In genomic region chr1:147171399-147172167, GRCh38 we compare ENCODE assay signal across 8 cellular contexts. TPM values are rescaled to one million over a fixed set of nuclear protein-coding genes. Genes with fewer than 3 reads are reported as not detected.
DNase-seq lines count a peak whose midpoint lies in the region; ATAC-seq lines count a peak whose summit lies in the region.

No MANE protein-coding gene starts in this region.

- no peaks in the 10 kb centered on the region for H3K27me3 Mint-ChIP-seq in IgD-negative memory B cell

- peaks cover 0 to 2% (median 0%) of the 10 kb centered on the region in 3 donors for H3K9me3 Mint-ChIP-seq in IgD-negative memory B cell
- no peaks in the 10 kb centered on the region for H3K9me3 Mint-ChIP-seq in stimulated activated effector memory CD8-positive, alpha-beta T cell treated with anti-CD3 and anti-CD28 coated beads, Interleukin-12 subunit alpha, Interleukin-12 subunit beta, amount 100 ng/mL, for 72 hours

- no peaks in the 10 kb centered on the region for H3K27me3 ChIP-seq in adipocyte (replicated peaks; ENCODE audit: control insufficient read depth, insufficient read depth, low read length)

- no peak for ATAC-seq in stimulated activated effector memory CD8-positive, alpha-beta T cell treated with anti-CD3 and anti-CD28 coated beads, Interleukin-12 subunit alpha, Interleukin-12 subunit beta, amount 100 ng/mL, for 72 hours
- no peak for ATAC-seq in HG02642 (IDR thresholded peaks at IDR 0.05; ENCODE audit: poor library complexity, unreplicated experiment)

- H3K36me3 ChIP-seq in adipocyte (ENCODE audit: control insufficient read depth, insufficient read depth, low read length, severe bottlenecking), result no peaks in the 10 kb centered on the region

- H3K27ac Mint-ChIP-seq in IgD-negative memory B cell, result peak overlapping the region; percentile 33 to 91 (median 91)
- H3K27ac Mint-ChIP-seq in stimulated activated effector memory CD8-positive, alpha-beta T cell treated with anti-CD3 and anti-CD28 coated beads, Interleukin-12 subunit alpha, Interleukin-12 subunit beta, amount 100 ng/mL, for 72 hours, result peak overlapping the region; percentile 98

- H3K4me3 Mint-ChIP-seq in IgD-negative memory B cell, result peak overlapping the region; percentile 97 to 100 (median 98)
- H3K4me3 Mint-ChIP-seq in stimulated activated effector memory CD8-positive, alpha-beta T cell treated with anti-CD3 and anti-CD28 coated beads, Interleukin-12 subunit alpha, Interleukin-12 subunit beta, amount 100 ng/mL, for 72 hours, result peak overlapping the region; percentile 99

- peaks cover 22 to 30% (median 25%) of the 10 kb centered on the region in 3 donors for H3K4me1 Mint-ChIP-seq in IgD-negative memory B cell
- H3K4me1 Mint-ChIP-seq in stimulated activated effector memory CD8-positive, alpha-beta T cell treated with anti-CD3 and anti-CD28 coated beads, Interleukin-12 subunit alpha, Interleukin-12 subunit beta, amount 100 ng/mL, for 72 hours, result peaks cover 40% of the 10 kb centered on the region

- DNase-seq in NCI-H2227 (lab: John Stamatoyannopoulos, UW; ENCODE audit: unreplicated experiment) (peak; percentile 27), NCI-H2227 treated with DMSO at 0.1 percent for 48 hours (lab: John Stamatoyannopoulos, UW) (no peak), adipocyte (ENCODE audit: low read depth) (peak; percentile 55), iPS-NIHi7 (ENCODE audit: extremely low spot score) (peak; percentile 15), cortex of kidney (lab: John Stamatoyannopoulos, UW) (no peak)
- no peak for DNase-seq in stimulated activated effector memory CD8-positive, alpha-beta T cell treated with anti-CD3 and anti-CD28 coated beads, Interleukin-12 subunit alpha, Interleukin-12 subunit beta, amount 100 ng/mL, for 72 hours (ENCODE audit: low spot score in 2 of 2)

- H3K4me3 ChIP-seq in adipocyte (ENCODE audit: low read length), result peak overlapping the region; percentile 88

- peak overlapping the region; percentile 96 for H3K9ac ChIP-seq in adipocyte (ENCODE audit: low read length)

- peaks cover 63% of the 10 kb centered on the region for H3K4me1 ChIP-seq in adipocyte (ENCODE audit: control insufficient read depth, insufficient read depth, low read length)

- H3K36me3 Mint-ChIP-seq in IgD-negative memory B cell, result peaks cover 3% of the 10 kb centered on the region
- peaks cover 23% of the 10 kb centered on the region for H3K36me3 Mint-ChIP-seq in stimulated activated effector memory CD8-positive, alpha-beta T cell treated with anti-CD3 and anti-CD28 coated beads, Interleukin-12 subunit alpha, Interleukin-12 subunit beta, amount 100 ng/mL, for 72 hours

- no peaks in the 10 kb centered on the region for H3K9me3 ChIP-seq in adipocyte (ENCODE audit: control insufficient read depth, low read length)

RNA-seq across cellular contexts. Expression of gene PRKAB2, which starts 0.7 kb away (rescaled TPM):
- polyA plus RNA-seq in IgD-negative memory B cell, result 2.6 TPM

RNA-seq across cellular contexts. Expression of gene FMO5, which starts 53.6 kb away (rescaled TPM):
- 1.9 TPM for polyA plus RNA-seq in IgD-negative memory B cell

Comparison
In these comparisons a context has a peak if more than half of its experiments do, and no peak if none do; other contexts are left out.
1. DNase-seq: peak in NCI-H2227 (single experiment), adipocyte (single experiment) and iPS-NIHi7 (single experiment); none in NCI-H2227 treated with DMSO at 0.1 percent for 48 hours (single experiment), stimulated activated effector memory CD8-positive, alpha-beta T cell treated with anti-CD3 and anti-CD28 coated beads, Interleukin-12 subunit alpha, Interleukin-12 subunit beta, amount 100 ng/mL, for 72 hours (0 of 2) and cortex of kidney (single experiment).